Comparison of ENCODE assay signal across 10 cellular contexts in the genomic region with DNA sequence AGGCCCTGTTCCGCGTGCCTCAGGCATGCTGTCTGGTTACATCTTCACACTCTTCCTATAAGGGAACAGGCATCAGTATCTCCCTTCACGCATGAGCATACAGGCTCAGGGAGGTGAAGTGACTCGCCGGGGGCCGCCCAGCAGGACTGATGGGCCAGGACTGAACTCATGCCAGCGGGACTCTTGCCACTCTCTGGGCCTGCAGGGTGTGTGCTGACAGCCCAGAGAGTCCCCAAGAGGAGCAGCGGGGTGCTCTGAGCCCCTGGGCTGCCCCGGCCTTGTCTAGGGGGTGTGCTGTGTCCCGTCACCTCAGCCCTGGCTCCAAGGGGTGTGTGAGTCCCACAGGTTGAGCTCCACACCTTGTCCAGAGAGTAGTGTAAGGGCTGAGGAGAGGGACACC. TPM values are rescaled to one million over a fixed set of nuclear protein-coding genes. Genes with fewer than 3 reads are reported as not detected.
"Had no signal": no experiment of that assay in that cellular context is flagged by ENCODE, and none has a peak within 500 bp of the region (broad histone marks: within the 10 kb centered on the region; RNA-seq: fewer than 3 reads in every experiment).

No MANE protein-coding gene starts in this region.

- H3K36me3 ChIP-seq: HAP-1 had no signal

- H3K9ac ChIP-seq: GM23248, KMS-11 had no signal

- H3K4me1 ChIP-seq: HAP-1 had no signal

- H2AFZ ChIP-seq: GM23248 had no signal

- H3K4me3 ChIP-seq: GM23248, HAP-1 had no signal

- H3K9me3 ChIP-seq: HAP-1 had no signal

- H3K27ac ChIP-seq: GM23248, HL-60, KMS-11 had no signal

- H3K4me2 ChIP-seq: KMS-11 had no signal

- DNase-seq: GM23248, GOT3, H7, KBM-7 had no signal

RNA-seq across cellular contexts. Expression of gene KCNT1, which starts 9.9 kb away (rescaled TPM):
- total RNA-seq: GM23248, H4, HepG2, HT1080 had no signal

RNA-seq across cellular contexts. Expression of gene SOHLH1, which starts 12.6 kb away (rescaled TPM):
- total RNA-seq: GM23248, H4, H7, HT1080 had no signal

RNA-seq across cellular contexts. Expression of gene LCN9, which starts 48.8 kb away (rescaled TPM):
- total RNA-seq: GM23248, H4, H7, HepG2, HT1080 had no signal
